ENCODE assay signal across 14 cellular contexts in the genomic region with DNA sequence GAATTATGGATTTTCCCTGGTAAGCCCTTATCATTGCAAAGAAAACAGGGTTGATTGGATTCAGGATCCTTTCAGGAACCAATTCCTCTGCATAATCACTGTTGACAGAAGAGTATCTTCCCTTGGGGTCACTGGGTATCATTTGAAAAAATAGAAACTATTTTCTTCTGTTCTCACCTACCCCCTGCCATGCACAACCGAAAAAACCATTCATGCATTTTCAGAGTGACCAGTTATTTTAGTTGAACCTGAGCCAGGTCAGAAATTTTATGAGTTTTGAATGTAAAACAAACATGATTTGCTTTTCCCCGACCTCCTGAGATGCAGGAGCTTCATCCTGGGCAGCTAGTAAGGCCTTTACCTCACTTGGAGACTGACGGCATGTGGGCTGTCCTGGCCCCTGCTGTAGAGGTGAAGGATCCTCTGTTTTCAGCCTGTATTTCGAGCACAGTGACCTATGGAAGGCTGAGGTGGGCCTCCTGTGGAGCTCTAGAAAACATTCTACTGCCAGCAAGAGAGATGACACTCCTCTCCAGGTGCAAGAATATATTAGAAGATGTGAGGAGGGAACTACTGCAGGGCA. TPM values are rescaled to one million over a fixed set of nuclear protein-coding genes. Genes with fewer than 3 reads are reported as not detected.
DNase-seq lines count a peak whose midpoint lies in the region; ATAC-seq, FAIRE-seq and TF ChIP-seq lines count a peak whose summit lies in the region.
"Had no signal": no experiment of that assay in that cellular context is flagged by ENCODE, and none has a peak within 500 bp of the region (broad histone marks: within the 10 kb centered on the region; RNA-seq: fewer than 3 reads in every experiment).

No MANE protein-coding gene starts in this region.

- H3K36me3 Mint-ChIP-seq in WTC11, result no peaks in the 10 kb centered on the region
- no peaks in the 10 kb centered on the region for H3K36me3 Mint-ChIP-seq in CD4-positive, alpha-beta memory T cell
- H3K36me3 Mint-ChIP-seq: CD14-positive monocyte; CD8-positive, alpha-beta memory T cell had no signal

- no peak overlapping the region for H3K27ac Mint-ChIP-seq in WTC11
- H3K27ac Mint-ChIP-seq in CD4-positive, alpha-beta memory T cell, result no peak overlapping the region
- H3K27ac Mint-ChIP-seq: CD8-positive, alpha-beta memory T cell had no signal

- FAIRE-seq in D721Med (lab: Jason Lieb, UNC), result peak; percentile 91
- FAIRE-seq: A549 had no signal

- TF ChIP-seq CTCF in D721Med (IDR thresholded peaks at IDR 0.05; ENCODE audit: insufficient read depth, missing control alignments), result no peak
- TF ChIP-seq CTCF in HEK293 (tag by site-specific recombination; IDR thresholded peaks at IDR 0.05), result no peak
- TF ChIP-seq CTCF in WTC11 (IDR thresholded peaks at IDR 0.05), result no peak

- ATAC-seq in WTC11, result peak; percentile 64
- ATAC-seq: A549 had no signal

- H3K27me3 Mint-ChIP-seq in WTC11 (ENCODE audit: low read depth), result no peaks in the 10 kb centered on the region
- peaks cover 1 to 4% of the 10 kb centered on the region in 2 donors for H3K27me3 Mint-ChIP-seq in CD4-positive, alpha-beta memory T cell

- no peak overlapping the region for H3K27ac ChIP-seq in HEK293 (ENCODE audit: extremely low read depth, low read depth, low read length)
- no peak overlapping the region for H3K27ac ChIP-seq in CD4-positive, alpha-beta memory T cell (ENCODE audit: low read depth, low read length)
- H3K27ac ChIP-seq: A549, GM23248 had no signal

- H3K9me3 Mint-ChIP-seq in WTC11, result no peaks in the 10 kb centered on the region
- no peaks in the 10 kb centered on the region for H3K9me3 Mint-ChIP-seq in CD4-positive, alpha-beta memory T cell
- H3K9me3 Mint-ChIP-seq: CD14-positive monocyte; CD8-positive, alpha-beta memory T cell had no signal

- H3K4me3 ChIP-seq in HEK293 (ENCODE audit: low read depth, low read length), result no peak overlapping the region
- no peak overlapping the region for H3K4me3 ChIP-seq in CD4-positive, alpha-beta memory T cell (ENCODE audit: low read length in 2 of 2)
- H3K4me3 ChIP-seq: A549, GM23248 had no signal

- CTCF ChIA-PET in HEK293 (lab: Yijun Ruan, JAX) (no interaction called here), WTC11 (lab: Charles Lee) (no interaction called here)
- CTCF ChIA-PET in CD4-positive, alpha-beta memory T cell (lab: Charles Lee; ENCODE audit: partially characterized antibody), result no interaction called here

- peaks cover 3% of the 10 kb centered on the region; the same call in 1 of the 2 replicates for H3K4me1 ChIP-seq in HEK293 (ENCODE audit: control insufficient read depth, insufficient read depth, low read length)
- no peaks in the 10 kb centered on the region for H3K4me1 ChIP-seq in CD4-positive, alpha-beta memory T cell (ENCODE audit: insufficient read depth, low read length)
- H3K4me1 ChIP-seq: A549, Caco-2 had no signal

- H3K4me3 Mint-ChIP-seq in WTC11, result no peak overlapping the region
- H3K4me3 Mint-ChIP-seq in CD4-positive, alpha-beta memory T cell, result no peak overlapping the region
- H3K4me3 Mint-ChIP-seq: CD14-positive monocyte; CD8-positive, alpha-beta memory T cell had no signal

- POLR2A ChIA-PET in HEK293 (lab: Yijun Ruan, JAX) (no interaction called here), WTC11 (lab: Charles Lee) (interaction anchor here (0.9 kb wide), 1 partner anchor 86 kb away, joined by 3 read pairs; no protein-coding TSS in a partner anchor)
- POLR2A ChIA-PET in CD4-positive, alpha-beta memory T cell (lab: Charles Lee; ENCODE audit: partially characterized antibody), result no interaction called here

- no peaks in the 10 kb centered on the region for H3K36me3 ChIP-seq in HEK293 (ENCODE audit: control insufficient read depth in 2 of 2, insufficient read depth in 1 of 2, low read length in 2 of 2)
- H3K36me3 ChIP-seq in CD4-positive, alpha-beta memory T cell (ENCODE audit: insufficient read depth, low read length), result no peaks in the 10 kb centered on the region

- peaks cover 32% of the 10 kb centered on the region for H3K4me1 Mint-ChIP-seq in WTC11
- no peaks in the 10 kb centered on the region for H3K4me1 Mint-ChIP-seq in CD4-positive, alpha-beta memory T cell
- H3K4me1 Mint-ChIP-seq: CD14-positive monocyte; CD8-positive, alpha-beta memory T cell had no signal

- no peaks in the 10 kb centered on the region for H3K27me3 ChIP-seq in CD4-positive, alpha-beta memory T cell (ENCODE audit: insufficient read depth, low read length)

- intact Hi-C loops in CD4-positive, alpha-beta memory T cell (cut with micrococcal nuclease), result no loop called here

- H3K9me3 ChIP-seq in HEK293 (ENCODE audit: control insufficient read depth, insufficient read depth, low read depth, low read length), result no peaks in the 10 kb centered on the region
- no peaks in the 10 kb centered on the region for H3K9me3 ChIP-seq in CD4-positive, alpha-beta memory T cell (ENCODE audit: control insufficient read depth in 1 of 2, low read length in 2 of 2)
- H3K9me3 ChIP-seq: A549, Caco-2 had no signal

- DNase-seq in D721Med (ENCODE audit: insufficient read length, low spot score) (no peak), WTC11 (ENCODE audit: low spot score) (no peak), smooth muscle cell of the brain vasculature (ENCODE audit: low read depth, low spot score) (peak; percentile 9), NCI-H1436 (lab: John Stamatoyannopoulos, UW) (no peak)
- no peak for DNase-seq in CD4-positive, alpha-beta memory T cell
- DNase-seq: Caco-2; CD8-positive, alpha-beta memory T cell; DMS 273 treated with DMSO at 0.1 percent for 48 hours; GM23248; H7; IMR-90 had no signal

TF ChIP-seq in HEK293, 187 proteins besides CTCF, POLR2A, EP300 and RAD21 (continues in another document):
- no peak for TF ChIP-seq ZNF701 (tag by site-specific recombination; IDR thresholded peaks at IDR 0.05)
- TF ChIP-seq ZNF292 (tag by site-specific recombination; IDR thresholded peaks at IDR 0.05; ENCODE audit: borderline replicate concordance, low read depth), result no peak
- TF ChIP-seq GLIS2 (tag by site-specific recombination; IDR thresholded peaks at IDR 0.05), result no peak
- no peak for TF ChIP-seq ZBTB7A (tag by site-specific recombination; IDR thresholded peaks at IDR 0.05; ENCODE audit: low read depth)
- no peak for TF ChIP-seq ZBTB26 (tag by site-specific recombination; optimal IDR thresholded peaks at IDR 0.05)
- no peak for TF ChIP-seq HOXA7 (CRISPR knock-in tag; IDR thresholded peaks at IDR 0.05; ENCODE audit: borderline replicate concordance)
- TF ChIP-seq, protein P1, sequence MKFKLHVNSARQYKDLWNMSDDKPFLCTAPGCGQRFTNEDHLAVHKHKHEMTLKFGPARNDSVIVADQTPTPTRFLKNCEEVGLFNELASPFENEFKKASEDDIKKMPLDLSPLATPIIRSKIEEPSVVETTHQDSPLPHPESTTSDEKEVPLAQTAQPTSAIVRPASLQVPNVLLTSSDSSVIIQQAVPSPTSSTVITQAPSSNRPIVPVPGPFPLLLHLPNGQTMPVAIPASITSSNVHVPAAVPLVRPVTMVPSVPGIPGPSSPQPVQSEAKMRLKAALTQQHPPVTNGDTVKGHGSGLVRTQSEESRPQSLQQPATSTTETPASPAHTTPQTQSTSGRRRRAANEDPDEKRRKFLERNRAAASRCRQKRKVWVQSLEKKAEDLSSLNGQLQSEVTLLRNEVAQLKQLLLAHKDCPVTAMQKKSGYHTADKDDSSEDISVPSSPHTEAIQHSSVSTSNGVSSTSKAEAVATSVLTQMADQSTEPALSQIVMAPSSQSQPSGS (tag by site-specific recombination; IDR thresholded peaks at IDR 0.05; ENCODE audit: low read depth), result no peak
- no peak for TF ChIP-seq ZNF335 (tag by site-specific recombination; conservative IDR thresholded peaks at IDR 0.05)

TF ChIP-seq in WTC11, 78 proteins besides CTCF, POLR2A, EP300 and RAD21:
- no peak for TF ChIP-seq PRDM15 (CRISPR knock-in tag; IDR thresholded peaks at IDR 0.05)
- no peak for TF ChIP-seq RORB (CRISPR knock-in tag; IDR thresholded peaks at IDR 0.05)

RNA-seq across cellular contexts. Expression of gene TMEM178B, which starts 30.1 kb away (rescaled TPM):
- 18.0 to 22.3 TPM (median 20.4 TPM) in 3 replicates for total RNA-seq in WTC11 (2021)
- total RNA-seq in CD4-positive, alpha-beta memory T cell, result under 1 TPM; 0.76 to 0.89 TPM
- under 1 TPM; 0.20 to 0.23 TPM for polyA plus RNA-seq in CD4-positive, alpha-beta memory T cell
- polyA plus RNA-seq: CD14-positive monocyte had no signal

Comparison
In these comparisons a context has a peak if more than half of its experiments do, and no peak if none do; other contexts are left out.
1. RNA of gene TMEM178B, which starts 30.1 kb away (total RNA-seq): 18.0 to 22.3 TPM in WTC11; 0.76 to 0.89 TPM in CD4-positive, alpha-beta memory T cell; every median in the first group is over 10 times any median in the second.